In genomic region chr6:2803731-2804429, GRCh38 we compare ENCODE assay signal across 2 cellular contexts.
TF ChIP-seq lines count a peak whose summit lies in the region.

No MANE protein-coding gene starts in this region.

TF ChIP-seq in HepG2, 621 proteins besides CTCF, POLR2A, EP300 and RAD21 (continues in another document):
- TF ChIP-seq RNF219 (CRISPR knock-in tag; IDR thresholded peaks at IDR 0.05) (no peak), ZNF329 (CRISPR knock-in tag; IDR thresholded peaks at IDR 0.05; ENCODE audit: low read depth) (no peak), ZBTB40 (IDR thresholded peaks at IDR 0.05) (no peak), ZBTB40 (CRISPR knock-in tag; IDR thresholded peaks at IDR 0.05) (0 out of 2 replicates have a peak, but pooled peaks have one; percentile 1), ZNF337 (CRISPR knock-in tag; IDR thresholded peaks at IDR 0.05; ENCODE audit: borderline replicate concordance, low read depth) (no peak), BRCA1 (CRISPR knock-in tag; IDR thresholded peaks at IDR 0.05) (no peak), ZBTB39 (CRISPR knock-in tag; IDR thresholded peaks at IDR 0.05) (no peak), ZNF17 (CRISPR knock-in tag; IDR thresholded peaks at IDR 0.05) (no peak), SMC3 (IDR thresholded peaks at IDR 0.05; ENCODE audit: low read length) (no peak), TMF1 (CRISPR knock-in tag; IDR thresholded peaks at IDR 0.05; ENCODE audit: low read depth) (no peak), ZNF670 (CRISPR knock-in tag; IDR thresholded peaks at IDR 0.05; ENCODE audit: borderline replicate concordance) (no peak), SYNCRIP (IDR thresholded peaks at IDR 0.05; ENCODE audit: insufficient read depth, low read depth, low read length) (no peak), U2AF1 (optimal IDR thresholded peaks at IDR 0.05; ENCODE audit: low read depth, low read length) (no peak), SRF (IDR thresholded peaks at IDR 0.05; ENCODE audit: low read depth, low read length) (no peak)

TF ChIP-seq in SK-N-SH treated with all-trans-retinoic acid at 6 μM for 48 hours, 23 proteins besides CTCF, POLR2A, EP300 and RAD21:
- no peak for TF ChIP-seq PPARA (CRISPR knock-in tag; IDR thresholded peaks at IDR 0.05; ENCODE audit: borderline replicate concordance)
- TF ChIP-seq ZNF565 (CRISPR knock-in tag; conservative IDR thresholded peaks at IDR 0.05; ENCODE audit: low read depth): no peak
- TF ChIP-seq PATZ1 (CRISPR knock-in tag; IDR thresholded peaks at IDR 0.05; ENCODE audit: borderline replicate concordance): no peak
- no peak for TF ChIP-seq ISL1 (CRISPR knock-in tag; IDR thresholded peaks at IDR 0.05)
